In genomic region chr9:5626727-5627634, GRCh38 we compare ENCODE assay signal across 8 cellular contexts. TPM values are rescaled to one million over a fixed set of nuclear protein-coding genes. Genes with fewer than 3 reads are reported as not detected.
DNase-seq lines count a peak whose midpoint lies in the region; ATAC-seq and TF ChIP-seq lines count a peak whose summit lies in the region.

No MANE protein-coding gene starts in this region.

- H3K9ac ChIP-seq in skeletal muscle satellite cell (ENCODE audit: low read depth, low read length): peak overlapping the region; percentile 96

- BruUV-seq in OCI-LY7 (replicated peaks; lab: Mats Ljungman, UMichigan): no TSS peak

- in situ Hi-C loops in GM18951 (cut with MboI; ENCODE audit: low sequenced_read_pairs, unreplicated experiment): no loop called here

- TF ChIP-seq CTCF in BJ (IDR thresholded peaks at IDR 0.05; ENCODE audit: insufficient read depth, low read depth, low read length): no peak
- no peak for TF ChIP-seq CTCF in OCI-LY7 (conservative IDR thresholded peaks at IDR 0.05; ENCODE audit: low read length)

- H2AFZ ChIP-seq in OCI-LY7 (ENCODE audit: low read length): no peak overlapping the region

- H3K4me2 ChIP-seq in OCI-LY7 (ENCODE audit: low read length) (peak overlapping the region; percentile 97), skeletal muscle satellite cell (ENCODE audit: low read length) (peak overlapping the region; percentile 94)

- H4K20me1 ChIP-seq in OCI-LY7 (ENCODE audit: insufficient read depth, low read length): peaks cover 11% of the 10 kb centered on the region; the same call in 1 of the 2 replicates

- H3K79me2 ChIP-seq in OCI-LY7 (ENCODE audit: insufficient read depth, low read depth, low read length): peaks cover 75% of the 10 kb centered on the region

- H3K36me3 ChIP-seq in BJ (ENCODE audit: control insufficient read depth, insufficient read depth, low read length): no peaks in the 10 kb centered on the region
- H3K36me3 ChIP-seq in OCI-LY7 (ENCODE audit: insufficient read depth, low read length): peaks cover 21% of the 10 kb centered on the region
- no peaks in the 10 kb centered on the region for H3K36me3 ChIP-seq in skeletal muscle satellite cell (ENCODE audit: insufficient read depth, low read length)

- H3K27ac Mint-ChIP-seq in activated naive CD8-positive, alpha-beta T cell treated with anti-CD3 and anti-CD28 coated beads for 36 hours: peak overlapping the region; percentile 98

- DNase-seq in BJ (ENCODE audit: low read depth) (peak; percentile 57), OCI-LY7 (ENCODE audit: low spot score) (peak; percentile 98), left cardiac atrium (peak; percentile 31), NCI-H1105 treated with DMSO at 0.1 percent for 48 hours (lab: John Stamatoyannopoulos, UW) (no peak)
- peak; percentile 57 for DNase-seq in activated naive CD8-positive, alpha-beta T cell treated with anti-CD3 and anti-CD28 coated beads for 36 hours

- peak overlapping the region; percentile 100 for H3K27ac ChIP-seq in OCI-LY7 (ENCODE audit: low read depth, low read length, poor library complexity, severe bottlenecking)

- H3K9me3 ChIP-seq in OCI-LY7 (ENCODE audit: low read length): no peaks in the 10 kb centered on the region
- no peaks in the 10 kb centered on the region for H3K9me3 ChIP-seq in skeletal muscle satellite cell (replicated peaks; ENCODE audit: low read length)

- H3K4me3 ChIP-seq in BJ (ENCODE audit: low read depth, low read length) (peak overlapping the region; percentile 63; the same call in 1 of the 2 replicates), OCI-LY7 (ENCODE audit: low read depth, low read length, poor library complexity, severe bottlenecking) (peak overlapping the region; percentile 81), skeletal muscle satellite cell (ENCODE audit: low read length) (peak overlapping the region; percentile 79)

- peak; percentile 34 for TF ChIP-seq POLR2A in GM18951 (IDR thresholded peaks at IDR 0.05; ENCODE audit: extremely low read depth, insufficient read depth, insufficient read length)

- H3K9me2 ChIP-seq in OCI-LY7 (ENCODE audit: insufficient read depth, low read length): no peaks in the 10 kb centered on the region

- H3K4me1 ChIP-seq in OCI-LY7 (ENCODE audit: insufficient read depth, low read length, poor library complexity, severe bottlenecking): peaks cover 50% of the 10 kb centered on the region
- peaks cover 22% of the 10 kb centered on the region for H3K4me1 ChIP-seq in skeletal muscle satellite cell (ENCODE audit: control insufficient read depth, insufficient read depth, low read length)

- no peaks in the 10 kb centered on the region for H3K27me3 ChIP-seq in BJ (ENCODE audit: control insufficient read depth, insufficient read depth, low read length)
- H3K27me3 ChIP-seq in skeletal muscle satellite cell (ENCODE audit: control insufficient read depth, insufficient read depth, low read length): no peaks in the 10 kb centered on the region

- CTCF ChIA-PET in BJ (lab: Yijun Ruan, JAX): interaction anchor here (1.6 kb wide), 1 partner anchor 39 kb away, joined by 4 read pairs; no protein-coding TSS in a partner anchor
- CTCF ChIA-PET in OCI-LY7 (lab: Charles Lee; ENCODE audit: unreplicated experiment): interaction anchor here (1.8 kb wide), 1 partner anchor 41 kb away, joined by 5 read pairs; no protein-coding TSS in a partner anchor

- no peaks in the 10 kb centered on the region for H3K27me3 Mint-ChIP-seq in activated naive CD8-positive, alpha-beta T cell treated with anti-CD3 and anti-CD28 coated beads for 36 hours

- no peaks in the 10 kb centered on the region for H3K9me3 Mint-ChIP-seq in activated naive CD8-positive, alpha-beta T cell treated with anti-CD3 and anti-CD28 coated beads for 36 hours

- H3K36me3 Mint-ChIP-seq in activated naive CD8-positive, alpha-beta T cell treated with anti-CD3 and anti-CD28 coated beads for 36 hours: peaks cover 18% of the 10 kb centered on the region

- intact Hi-C loops in OCI-LY7 (cut with micrococcal nuclease; ENCODE audit: unreplicated experiment) (loop anchor here (1.0 to 10.0 kb wide), 8 partner anchors 9 to 1055 kb away; partner anchors contain the start of genes JAK2 and RCL1), left cardiac atrium (cut with DNase I) (no loop called here)

- H3K4me1 Mint-ChIP-seq in activated naive CD8-positive, alpha-beta T cell treated with anti-CD3 and anti-CD28 coated beads for 36 hours: peaks cover 44% of the 10 kb centered on the region

- H3K4me3 Mint-ChIP-seq in activated naive CD8-positive, alpha-beta T cell treated with anti-CD3 and anti-CD28 coated beads for 36 hours: peak overlapping the region; percentile 98

- POLR2A ChIA-PET in BJ (lab: Charles Lee): interaction anchor here (0.6 to 0.7 kb wide), 2 partner anchors 43 to 181 kb away, joined by 3 to 10 read pairs; no protein-coding TSS in a partner anchor
- POLR2A ChIA-PET in OCI-LY7 (lab: Charles Lee): interaction anchor here (0.6 to 4.4 kb wide), 14 partner anchors 7 to 185 kb away, joined by 3 to 25 read pairs (median 5); no protein-coding TSS in a partner anchor

- ATAC-seq in HG03103 (IDR thresholded peaks at IDR 0.05; ENCODE audit: low read depth, unreplicated experiment): peak; percentile 42
- ATAC-seq in left cardiac atrium: peak; percentile 3 to 33

RNA-seq across cellular contexts. Expression of gene RIC1, which starts 1.9 kb away (rescaled TPM):
- 52.3 and 70.3 TPM in 2 replicates for polyA plus RNA-seq in BJ (2011; rRNA removed)
- polyA minus RNA-seq in BJ (2011; rRNA and poly(A)+ RNA removed): 76.4 and 88.8 TPM in 2 replicates
- total RNA-seq in OCI-LY7 (2014; rRNA removed; shearing (Covaris generic)): 72.9 and 77.0 TPM in 2 replicates
- total RNA-seq in OCI-LY7 (2022): 83.9 and 84.6 TPM in 2 replicates
- total RNA-seq in activated naive CD8-positive, alpha-beta T cell treated with anti-CD3 and anti-CD28 coated beads for 36 hours: 10 to 100 TPM; 15.2 TPM
- total RNA-seq in left cardiac atrium: 10 to 100 TPM in 1 of 2 donors, 1 to 10 TPM in 1; 9.2 to 10.9 TPM
- total RNA-seq in skeletal muscle satellite cell (2012; rRNA removed): 24.7 and 26.1 TPM in 2 replicates

Comparison
In these comparisons a context has a peak if more than half of its experiments do, and no peak if none do; other contexts are left out.
1. RNA of gene RIC1, which starts 1.9 kb away (total RNA-seq): 72.9 to 84.6 TPM in OCI-LY7; 15.2 TPM in activated naive CD8-positive, alpha-beta T cell treated with anti-CD3 and anti-CD28 coated beads for 36 hours and 9.2 to 10.9 TPM in left cardiac atrium; every median in the first group is over 4 times any median in the second.
2. Peak in every context shown above with its lines, with median percentiles within 50 percentile points of each other: H3K4me3 ChIP-seq.